27 cellular contexts compared by ENCODE assay signal in the genomic region with DNA sequence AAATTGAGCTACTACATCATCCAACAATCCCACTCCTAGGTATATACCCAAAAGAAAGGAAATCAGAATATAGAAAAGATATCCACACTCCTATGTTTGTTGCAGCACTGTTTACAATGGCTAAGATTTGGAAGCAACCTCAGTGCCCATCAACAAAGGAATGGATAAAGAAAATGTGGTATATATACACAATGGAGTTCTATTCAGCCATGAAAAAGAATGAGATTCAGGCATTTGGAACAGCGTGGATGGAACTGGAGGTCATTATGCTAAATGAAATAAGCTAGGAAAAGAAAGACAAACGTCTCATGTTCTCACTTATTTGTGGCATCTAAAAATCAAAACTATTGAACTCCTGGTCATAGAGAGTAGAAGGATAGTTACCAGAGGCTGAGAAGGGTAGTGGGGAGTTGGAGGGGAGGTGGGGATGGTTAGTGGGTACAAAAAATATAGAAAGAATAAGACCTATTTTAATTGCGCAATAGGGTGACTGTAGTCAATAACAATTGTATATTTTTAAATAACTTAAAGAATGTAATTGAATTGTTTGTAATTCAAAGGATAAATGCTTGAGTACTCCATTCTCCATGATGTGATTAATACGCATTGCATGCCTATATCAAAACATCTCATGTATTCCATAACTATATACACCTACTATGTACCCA. TPM values are rescaled to one million over a fixed set of nuclear protein-coding genes. Genes with fewer than 3 reads are reported as not detected.
DNase-seq lines count a peak whose midpoint lies in the region; ATAC-seq and TF ChIP-seq lines count a peak whose summit lies in the region.
"Had no signal": no experiment of that assay in that cellular context is flagged by ENCODE, and none has a peak within 500 bp of the region (broad histone marks: within the 10 kb centered on the region; RNA-seq: fewer than 3 reads in every experiment).

No MANE protein-coding gene starts in this region.

- H3K4me1 Mint-ChIP-seq in MCF 10A (ENCODE audit: insufficient read depth, unreplicated experiment) (peaks cover 11% of the 10 kb centered on the region), endothelial cell (ENCODE audit: unreplicated experiment) (peaks cover 18% of the 10 kb centered on the region), progenitor cell of endocrine pancreas (ENCODE audit: low read depth) (peaks cover 5% of the 10 kb centered on the region)

- WGBS in mammary epithelial cell (ENCODE audit: low coverage, missing lambda C conversion rate) = 98% methylated on average over 4 of the region's 4 CpGs

- in situ Hi-C loops in mammary epithelial cell (cut with MboI; ENCODE audit: low sequenced_read_pairs in 2 of 2) = no loop called here

- TF ChIP-seq CTCF in MCF 10A (IDR thresholded peaks at IDR 0.05; ENCODE audit: unreplicated experiment) (no peak), mammary epithelial cell (conservative IDR thresholded peaks at IDR 0.05 in 1 of 2, IDR thresholded peaks at IDR 0.05 in 1 of 2; ENCODE audit: extremely low read depth in 1 of 2, insufficient read depth in 1 of 2, low read depth in 1 of 2, low read length in 2 of 2) (no peak), OCI-LY7 (conservative IDR thresholded peaks at IDR 0.05; ENCODE audit: low read length) (no peak), endothelial cell (IDR thresholded peaks at IDR 0.05; ENCODE audit: unreplicated experiment) (no peak), progenitor cell of endocrine pancreas (IDR thresholded peaks at IDR 0.05; ENCODE audit: unreplicated experiment) (no peak)

- H3K4me3 Mint-ChIP-seq in MCF 10A (ENCODE audit: unreplicated experiment) (peak overlapping the region; percentile 14), endothelial cell (ENCODE audit: unreplicated experiment) (peak overlapping the region; percentile 5), progenitor cell of endocrine pancreas (ENCODE audit: low read depth) (peak overlapping the region; percentile 55)

- H3K27me3 ChIP-seq in mammary epithelial cell (ENCODE audit: insufficient read depth, low read length) = no peaks in the 10 kb centered on the region
- H3K27me3 ChIP-seq: esophagus muscularis mucosa, hepatocyte had no signal

- H2AFZ ChIP-seq in mammary epithelial cell (ENCODE audit: low read depth, low read length) (no peak overlapping the region), OCI-LY7 (ENCODE audit: low read length) (peak overlapping the region; percentile 64; the same call in 1 of the 2 replicates)
- H2AFZ ChIP-seq: hepatocyte had no signal

- no peaks in the 10 kb centered on the region for H3K9me3 Mint-ChIP-seq in MCF 10A (ENCODE audit: unreplicated experiment)
- no peaks in the 10 kb centered on the region for H3K9me3 Mint-ChIP-seq in endothelial cell (ENCODE audit: unreplicated experiment)
- H3K9me3 Mint-ChIP-seq in progenitor cell of endocrine pancreas (ENCODE audit: low read depth) = peaks cover 7% of the 10 kb centered on the region
- H3K9me3 Mint-ChIP-seq: activated naive CD4-positive, alpha-beta T cell treated with anti-CD3 and anti-CD28 coated beads for 36 hours had no signal

- H3K36me3 ChIP-seq in mammary epithelial cell (ENCODE audit: insufficient read depth, low read length) = no peaks in the 10 kb centered on the region
- H3K36me3 ChIP-seq in OCI-LY7 (ENCODE audit: insufficient read depth, low read length) = peaks cover 4% of the 10 kb centered on the region; the same call in 1 of the 2 replicates
- H3K36me3 ChIP-seq: cardiac muscle cell, left lung had no signal

- no peak overlapping the region for H3K27ac ChIP-seq in mammary epithelial cell (ENCODE audit: insufficient read depth, low read depth, low read length)
- H3K27ac ChIP-seq in OCI-LY7 (ENCODE audit: low read depth, low read length, poor library complexity, severe bottlenecking) = no peak overlapping the region
- H3K27ac ChIP-seq: cardiac muscle cell, esophagus muscularis mucosa, hepatocyte, left lung, psoas muscle had no signal

- H3K4me3 ChIP-seq in mammary epithelial cell (replicated peaks in 1 of 3; ENCODE audit: insufficient read depth in 1 of 3, low read depth in 2 of 3, low read length in 3 of 3) = no peak overlapping the region
- H3K4me3 ChIP-seq in OCI-LY7 (ENCODE audit: low read depth, low read length, poor library complexity, severe bottlenecking) = no peak overlapping the region
- H3K4me3 ChIP-seq: cardiac muscle cell, esophagus muscularis mucosa, hepatocyte, left lung, psoas muscle had no signal

- H3K27me3 Mint-ChIP-seq in MCF 10A (ENCODE audit: insufficient read depth, unreplicated experiment) (no peaks in the 10 kb centered on the region), endothelial cell (ENCODE audit: unreplicated experiment) (peaks cover 4% of the 10 kb centered on the region), progenitor cell of endocrine pancreas (no peaks in the 10 kb centered on the region)

- no peaks in the 10 kb centered on the region for H3K9me2 ChIP-seq in OCI-LY7 (ENCODE audit: insufficient read depth, low read length)

- H3K9ac ChIP-seq in mammary epithelial cell (ENCODE audit: insufficient read depth, low read length) = no peak overlapping the region

- H4K20me1 ChIP-seq in mammary epithelial cell (ENCODE audit: insufficient read depth, low read length) (no peaks in the 10 kb centered on the region), OCI-LY7 (ENCODE audit: insufficient read depth, low read length) (peaks cover 8% of the 10 kb centered on the region; the same call in 1 of the 2 replicates)

- CTCF ChIA-PET in MCF 10A (lab: Yijun Ruan, JAX) (interaction anchor here (0.6 kb wide), 1 partner anchor 775 kb away, joined by 3 read pairs; no protein-coding TSS in a partner anchor), mammary epithelial cell (lab: Charles Lee; ENCODE audit: low non-redundant PET) (no interaction called here), OCI-LY7 (lab: Charles Lee; ENCODE audit: unreplicated experiment) (no interaction called here)

- H3K27ac Mint-ChIP-seq in MCF 10A (ENCODE audit: low read depth, unreplicated experiment) = no peak overlapping the region
- H3K27ac Mint-ChIP-seq in endothelial cell (ENCODE audit: unreplicated experiment) = no peak overlapping the region
- H3K27ac Mint-ChIP-seq in progenitor cell of endocrine pancreas = peak overlapping the region; percentile 8

- no peak for DNase-seq in MCF 10A (ENCODE audit: unreplicated experiment)
- no peak for DNase-seq in mammary epithelial cell
- no peak for DNase-seq in OCI-LY7 (ENCODE audit: low spot score)
- no peak for DNase-seq in endothelial cell (ENCODE audit: low spot score)
- no peak for DNase-seq in progenitor cell of endocrine pancreas (ENCODE audit: low spot score, unreplicated experiment)
- DNase-seq in stimulated activated naive CD8-positive, alpha-beta T cell treated with anti-CD3 and anti-CD28 coated beads, Interleukin-15, Interleukin-2, amounts not matched to agents 100 U/mL and 50 U/mL, for 24 hours = no peak
- DNase-seq: activated CD4-positive, alpha-beta T cell treated with anti-CD3 and anti-CD28 coated beads for 4 hours; anterior cingulate cortex; cortex of kidney; DMS 273 treated with DMSO at 0.1 percent for 48 hours; foreskin melanocyte; HCEC 1CT; KG1; left lung; midbrain; NCI-H146; psoas muscle; SIG-M5; stimulated activated CD8-positive, alpha-beta memory T cell treated with anti-CD3 and anti-CD28 coated beads, Interleukin-4, amount 100 ng/mL, for 48 hours; trophoblast cell had no signal

- dilution Hi-C loops in mammary epithelial cell (cut with HindIII; ENCODE audit: low sequenced_read_pairs) = no loop called here

- ATAC-seq in GM21367 (IDR thresholded peaks at IDR 0.05; ENCODE audit: unreplicated experiment) (no peak), HG02970 (IDR thresholded peaks at IDR 0.05; ENCODE audit: low FRiP score, unreplicated experiment) (no peak)
- ATAC-seq in stimulated activated naive CD8-positive, alpha-beta T cell treated with anti-CD3 and anti-CD28 coated beads, Interleukin-15, Interleukin-2, amounts not matched to agents 100 U/mL and 50 U/mL, for 24 hours = no peak
- ATAC-seq: left lung, Panc1, psoas muscle had no signal

- H3K4me1 ChIP-seq in mammary epithelial cell (ENCODE audit: insufficient read depth, low read length) (peaks cover 4% of the 10 kb centered on the region), OCI-LY7 (ENCODE audit: insufficient read depth, low read length, poor library complexity, severe bottlenecking) (peaks cover 22% of the 10 kb centered on the region)

- no peaks in the 10 kb centered on the region for H3K36me3 Mint-ChIP-seq in MCF 10A (ENCODE audit: insufficient read depth, unreplicated experiment)
- peaks cover 31% of the 10 kb centered on the region for H3K36me3 Mint-ChIP-seq in endothelial cell (ENCODE audit: low read depth, unreplicated experiment)
- peaks cover 1% of the 10 kb centered on the region for H3K36me3 Mint-ChIP-seq in progenitor cell of endocrine pancreas (ENCODE audit: insufficient read depth)

- POLR2A ChIA-PET in MCF 10A (lab: Yijun Ruan, JAX) (interaction anchor here (3.4 kb wide), 1 partner anchor 16 kb away, joined by 36 read pairs; no protein-coding TSS in a partner anchor), OCI-LY7 (lab: Charles Lee) (interaction anchor here (0.8 to 1.5 kb wide), 2 partner anchors 9 to 10 kb away, joined by 3 to 4 read pairs; no protein-coding TSS in a partner anchor)

- no peaks in the 10 kb centered on the region for H3K9me3 ChIP-seq in mammary epithelial cell (replicated peaks; ENCODE audit: insufficient read depth, low read length)
- H3K9me3 ChIP-seq in OCI-LY7 (ENCODE audit: low read length) = no peaks in the 10 kb centered on the region
- H3K9me3 ChIP-seq: esophagus muscularis mucosa, left lung, psoas muscle had no signal

- BruUV-seq in MCF 10A (replicated peaks; lab: Mats Ljungman, UMichigan) = no TSS peak
- no TSS peak for BruUV-seq in mammary epithelial cell (replicated peaks; lab: Mats Ljungman, UMichigan)
- BruUV-seq in OCI-LY7 (replicated peaks; lab: Mats Ljungman, UMichigan) = no TSS peak

- peaks cover 25% of the 10 kb centered on the region for H3K79me2 ChIP-seq in mammary epithelial cell (ENCODE audit: insufficient read depth, low read length)
- peaks cover 26% of the 10 kb centered on the region for H3K79me2 ChIP-seq in OCI-LY7 (ENCODE audit: insufficient read depth, low read depth, low read length)

- H3K4me2 ChIP-seq in mammary epithelial cell (ENCODE audit: insufficient read depth, low read depth, low read length) = no peak overlapping the region
- H3K4me2 ChIP-seq in OCI-LY7 (ENCODE audit: low read length) = no peak overlapping the region
- H3K4me2 ChIP-seq: hepatocyte had no signal

- intact Hi-C loops in MCF 10A (cut with micrococcal nuclease) = loop anchor here (10.0 kb wide), 1 partner anchor 160 kb away; a partner anchor contains a TSS
- intact Hi-C loops in mammary epithelial cell (cut with micrococcal nuclease) = no loop called here
- intact Hi-C loops in OCI-LY7 (cut with micrococcal nuclease; ENCODE audit: unreplicated experiment) = loop anchor here (5.0 to 10.0 kb wide), 2 partner anchors 163 to 540 kb away; a partner anchor contains a TSS

RNA-seq across cellular contexts. Expression of a gene that starts 27.0 kb away (rescaled TPM):
- total RNA-seq in MCF 10A (2022) (10.1 and 11.5 TPM in 2 replicates), mammary epithelial cell (1 to 10 TPM; 2.3 to 9.3 TPM), OCI-LY7 (2022) (13.1 and 13.8 TPM in 2 replicates), endothelial cell (ENCODE audit: unreplicated experiment) (40.4 TPM), progenitor cell of endocrine pancreas (10.7 and 12.0 TPM in 2 replicates)
- polyA plus RNA-seq in mammary epithelial cell = 7.2 TPM
- 6.1 TPM for polyA minus RNA-seq in mammary epithelial cell
- total RNA-seq in OCI-LY7 (2014; rRNA removed; shearing (Covaris generic)) = 4.7 and 6.8 TPM in 2 replicates

RNA-seq across cellular contexts. Expression of a gene that starts 37.4 kb away (rescaled TPM):
- total RNA-seq in MCF 10A (2022) (49.0 and 58.4 TPM in 2 replicates), mammary epithelial cell (10 to 100 TPM; 16.8 to 45.9 TPM), OCI-LY7 (2022) (55.7 and 59.0 TPM in 2 replicates), endothelial cell (ENCODE audit: unreplicated experiment) (71.8 TPM), progenitor cell of endocrine pancreas (67.8 and 68.0 TPM in 2 replicates)
- 28.8 TPM for polyA plus RNA-seq in mammary epithelial cell
- 16.7 TPM for polyA minus RNA-seq in mammary epithelial cell
- 32.1 and 36.6 TPM in 2 replicates for total RNA-seq in OCI-LY7 (2014; rRNA removed; shearing (Covaris generic))

Comparison
In these comparisons a context has a peak if more than half of its experiments do, and no peak if none do; other contexts are left out.
1. H3K4me3 Mint-ChIP-seq: peak in every context shown above with its lines; median percentile 55 in progenitor cell of endocrine pancreas; 14 in MCF 10A; 5 in endothelial cell.